Comparison of ENCODE assay signal across 8 cellular contexts in genomic region chr11:43680521-43681505, GRCh38. TPM values are rescaled to one million over a fixed set of nuclear protein-coding genes. Genes with fewer than 3 reads are reported as not detected.
DNase-seq lines count a peak whose midpoint lies in the region; ATAC-seq and TF ChIP-seq lines count a peak whose summit lies in the region.

HSD17B12 (plus strand) TSS chr11:43680738; CDS start chr11:43680828, 90 bp downstream.

- TF ChIP-seq CTCF in Panc1 (IDR thresholded peaks at IDR 0.05): no peak

- POLR2A ChIA-PET in Panc1 (lab: Charles Lee): interaction anchor here (0.6 to 0.7 kb wide), 3 partner anchors 10 to 78 kb away, joined by 3 to 4 read pairs (median 3); no protein-coding TSS in a partner anchor

- DNase-seq in DMS53 treated with DMSO at 0.1 percent for 48 hours (lab: John Stamatoyannopoulos, UW; ENCODE audit: unreplicated experiment) (peak; percentile 77), KG1 (lab: John Stamatoyannopoulos, UW) (peak; percentile 96), Panc1 (ENCODE audit: low read depth, low spot score) (peak; percentile 80), erythroblast (lab: John Stamatoyannopoulos, UW) (peak; percentile 97 to 99)
- DNase-seq in activated T-cell treated with anti-CD3 and anti-CD28 coated beads, Interleukin-2, amount 50 U/mL, for 4 hours: peak; percentile 98
- DNase-seq in stimulated activated CD8-positive, alpha-beta memory T cell treated with anti-CD3 and anti-CD28 coated beads, Interleukin-4, amount 100 ng/mL, for 48 hours: peak; percentile 99

- in situ Hi-C loops in Panc1 (cut with HindIII; ENCODE audit: low pct_unique_long_range_greater_than_20kb, low sequenced_read_pairs): no loop called here

- no peaks in the 10 kb centered on the region for H3K4me1 ChIP-seq in Panc1 (ENCODE audit: control insufficient read depth, insufficient read depth, low read length)
- peaks cover 3 to 6% of the 10 kb centered on the region in 2 donors for H3K4me1 ChIP-seq in mucosa of rectum (ENCODE audit: control insufficient read depth in 2 of 2, insufficient read depth in 2 of 2, low read length in 2 of 2)

- H3K27me3 ChIP-seq in Panc1 (ENCODE audit: control insufficient read depth, insufficient read depth, low read length): no peaks in the 10 kb centered on the region
- H3K27me3 ChIP-seq in mucosa of rectum (ENCODE audit: control insufficient read depth in 2 of 2, insufficient read depth in 2 of 2, low read length in 2 of 2): no peaks in the 10 kb centered on the region

- peak within 1 kb of the TSS; percentile 87 to 92 for H3K4me3 ChIP-seq in Panc1 (ENCODE audit: low read depth in 2 of 2, low read length in 2 of 2)
- peak within 1 kb of the TSS; percentile 92 to 99 for H3K4me3 ChIP-seq in mucosa of rectum (ENCODE audit: low read length in 2 of 2)

- peaks cover 4% of the 10 kb centered on the region for H3K36me3 ChIP-seq in Panc1 (ENCODE audit: control insufficient read depth, insufficient read depth, low read length)
- no peaks in the 10 kb centered on the region for H3K36me3 ChIP-seq in mucosa of rectum (ENCODE audit: control insufficient read depth in 2 of 2, insufficient read depth in 2 of 2, low read length in 2 of 2)

- H3K27me3 Mint-ChIP-seq in activated T-cell treated with anti-CD3 and anti-CD28 coated beads, Interleukin-2, amount 50 U/mL, for 4 hours (ENCODE audit: low read depth): no peaks in the 10 kb centered on the region

- ATAC-seq in GM21723 (IDR thresholded peaks at IDR 0.05; ENCODE audit: unreplicated experiment): peak; percentile 94
- peak; percentile 100 for ATAC-seq in Panc1
- peak; percentile 98 for ATAC-seq in activated T-cell treated with anti-CD3 and anti-CD28 coated beads, Interleukin-2, amount 50 U/mL, for 4 hours

- H3K9me3 ChIP-seq in Panc1 (ENCODE audit: control insufficient read depth, insufficient read depth, low read depth, low read length) (no peaks in the 10 kb centered on the region), mucosa of rectum (ENCODE audit: control insufficient read depth in 2 of 2, low read length in 2 of 2) (no peaks in the 10 kb centered on the region)

- H3K9ac ChIP-seq in mucosa of rectum (ENCODE audit: low read depth in 1 of 2, low read length in 2 of 2): peak within 1 kb of the TSS; percentile 84 to 99

- peak within 1 kb of the TSS; percentile 97 for H3K27ac ChIP-seq in Panc1 (ENCODE audit: low read length)
- peak within 1 kb of the TSS; percentile 94 to 96 for H3K27ac ChIP-seq in mucosa of rectum (ENCODE audit: low read depth in 2 of 2, low read length in 2 of 2)

- BruUV-seq in Panc1 (replicated peaks; lab: Mats Ljungman, UMichigan): no TSS peak

- H3K36me3 Mint-ChIP-seq in activated T-cell treated with anti-CD3 and anti-CD28 coated beads, Interleukin-2, amount 50 U/mL, for 4 hours (ENCODE audit: insufficient read depth): peaks cover 15% of the 10 kb centered on the region

- intact Hi-C loops in Panc1 (cut with micrococcal nuclease; ENCODE audit: unreplicated experiment): no loop called here

- peak; percentile 96 for TF ChIP-seq POLR2A in erythroblast (IDR thresholded peaks at IDR 0.05; ENCODE audit: low read length)

- peak within 1 kb of the TSS; percentile 95 for H3K4me3 Mint-ChIP-seq in activated T-cell treated with anti-CD3 and anti-CD28 coated beads, Interleukin-2, amount 50 U/mL, for 4 hours

- H3K4me1 Mint-ChIP-seq in activated T-cell treated with anti-CD3 and anti-CD28 coated beads, Interleukin-2, amount 50 U/mL, for 4 hours (ENCODE audit: low read depth): peaks cover 22% of the 10 kb centered on the region

- H3K9me3 Mint-ChIP-seq in activated T-cell treated with anti-CD3 and anti-CD28 coated beads, Interleukin-2, amount 50 U/mL, for 4 hours: no peaks in the 10 kb centered on the region

- CTCF ChIA-PET in Panc1 (lab: Charles Lee): no interaction called here

RNA-seq across cellular contexts. Expression of gene HSD17B12, which starts in this region (rescaled TPM):
- 106 TPM for total RNA-seq in Panc1 (2021; ENCODE audit: unreplicated experiment)
- polyA plus RNA-seq in Panc1 (2012; ENCODE audit: insufficient read length): 71.8 TPM
- 10 to 100 TPM; 41.3 to 47.6 (median 47.4) TPM for total RNA-seq in activated T-cell treated with anti-CD3 and anti-CD28 coated beads, Interleukin-2, amount 50 U/mL, for 4 hours

Comparison
In these comparisons a context has a peak if more than half of its experiments do, and no peak if none do; other contexts are left out.
1. Peak in every context shown above with its lines: DNase-seq, ATAC-seq, H3K4me3 ChIP-seq and H3K27ac ChIP-seq.